1 cellular context compared by ENCODE assay signal in genomic region chr5:54524704-54525103, GRCh38.
TF ChIP-seq lines count a peak whose summit lies in the region.

No MANE protein-coding gene starts in this region.

TF ChIP-seq in H1, 55 proteins besides CTCF, POLR2A, EP300 and RAD21:
- TF ChIP-seq, protein P1, sequence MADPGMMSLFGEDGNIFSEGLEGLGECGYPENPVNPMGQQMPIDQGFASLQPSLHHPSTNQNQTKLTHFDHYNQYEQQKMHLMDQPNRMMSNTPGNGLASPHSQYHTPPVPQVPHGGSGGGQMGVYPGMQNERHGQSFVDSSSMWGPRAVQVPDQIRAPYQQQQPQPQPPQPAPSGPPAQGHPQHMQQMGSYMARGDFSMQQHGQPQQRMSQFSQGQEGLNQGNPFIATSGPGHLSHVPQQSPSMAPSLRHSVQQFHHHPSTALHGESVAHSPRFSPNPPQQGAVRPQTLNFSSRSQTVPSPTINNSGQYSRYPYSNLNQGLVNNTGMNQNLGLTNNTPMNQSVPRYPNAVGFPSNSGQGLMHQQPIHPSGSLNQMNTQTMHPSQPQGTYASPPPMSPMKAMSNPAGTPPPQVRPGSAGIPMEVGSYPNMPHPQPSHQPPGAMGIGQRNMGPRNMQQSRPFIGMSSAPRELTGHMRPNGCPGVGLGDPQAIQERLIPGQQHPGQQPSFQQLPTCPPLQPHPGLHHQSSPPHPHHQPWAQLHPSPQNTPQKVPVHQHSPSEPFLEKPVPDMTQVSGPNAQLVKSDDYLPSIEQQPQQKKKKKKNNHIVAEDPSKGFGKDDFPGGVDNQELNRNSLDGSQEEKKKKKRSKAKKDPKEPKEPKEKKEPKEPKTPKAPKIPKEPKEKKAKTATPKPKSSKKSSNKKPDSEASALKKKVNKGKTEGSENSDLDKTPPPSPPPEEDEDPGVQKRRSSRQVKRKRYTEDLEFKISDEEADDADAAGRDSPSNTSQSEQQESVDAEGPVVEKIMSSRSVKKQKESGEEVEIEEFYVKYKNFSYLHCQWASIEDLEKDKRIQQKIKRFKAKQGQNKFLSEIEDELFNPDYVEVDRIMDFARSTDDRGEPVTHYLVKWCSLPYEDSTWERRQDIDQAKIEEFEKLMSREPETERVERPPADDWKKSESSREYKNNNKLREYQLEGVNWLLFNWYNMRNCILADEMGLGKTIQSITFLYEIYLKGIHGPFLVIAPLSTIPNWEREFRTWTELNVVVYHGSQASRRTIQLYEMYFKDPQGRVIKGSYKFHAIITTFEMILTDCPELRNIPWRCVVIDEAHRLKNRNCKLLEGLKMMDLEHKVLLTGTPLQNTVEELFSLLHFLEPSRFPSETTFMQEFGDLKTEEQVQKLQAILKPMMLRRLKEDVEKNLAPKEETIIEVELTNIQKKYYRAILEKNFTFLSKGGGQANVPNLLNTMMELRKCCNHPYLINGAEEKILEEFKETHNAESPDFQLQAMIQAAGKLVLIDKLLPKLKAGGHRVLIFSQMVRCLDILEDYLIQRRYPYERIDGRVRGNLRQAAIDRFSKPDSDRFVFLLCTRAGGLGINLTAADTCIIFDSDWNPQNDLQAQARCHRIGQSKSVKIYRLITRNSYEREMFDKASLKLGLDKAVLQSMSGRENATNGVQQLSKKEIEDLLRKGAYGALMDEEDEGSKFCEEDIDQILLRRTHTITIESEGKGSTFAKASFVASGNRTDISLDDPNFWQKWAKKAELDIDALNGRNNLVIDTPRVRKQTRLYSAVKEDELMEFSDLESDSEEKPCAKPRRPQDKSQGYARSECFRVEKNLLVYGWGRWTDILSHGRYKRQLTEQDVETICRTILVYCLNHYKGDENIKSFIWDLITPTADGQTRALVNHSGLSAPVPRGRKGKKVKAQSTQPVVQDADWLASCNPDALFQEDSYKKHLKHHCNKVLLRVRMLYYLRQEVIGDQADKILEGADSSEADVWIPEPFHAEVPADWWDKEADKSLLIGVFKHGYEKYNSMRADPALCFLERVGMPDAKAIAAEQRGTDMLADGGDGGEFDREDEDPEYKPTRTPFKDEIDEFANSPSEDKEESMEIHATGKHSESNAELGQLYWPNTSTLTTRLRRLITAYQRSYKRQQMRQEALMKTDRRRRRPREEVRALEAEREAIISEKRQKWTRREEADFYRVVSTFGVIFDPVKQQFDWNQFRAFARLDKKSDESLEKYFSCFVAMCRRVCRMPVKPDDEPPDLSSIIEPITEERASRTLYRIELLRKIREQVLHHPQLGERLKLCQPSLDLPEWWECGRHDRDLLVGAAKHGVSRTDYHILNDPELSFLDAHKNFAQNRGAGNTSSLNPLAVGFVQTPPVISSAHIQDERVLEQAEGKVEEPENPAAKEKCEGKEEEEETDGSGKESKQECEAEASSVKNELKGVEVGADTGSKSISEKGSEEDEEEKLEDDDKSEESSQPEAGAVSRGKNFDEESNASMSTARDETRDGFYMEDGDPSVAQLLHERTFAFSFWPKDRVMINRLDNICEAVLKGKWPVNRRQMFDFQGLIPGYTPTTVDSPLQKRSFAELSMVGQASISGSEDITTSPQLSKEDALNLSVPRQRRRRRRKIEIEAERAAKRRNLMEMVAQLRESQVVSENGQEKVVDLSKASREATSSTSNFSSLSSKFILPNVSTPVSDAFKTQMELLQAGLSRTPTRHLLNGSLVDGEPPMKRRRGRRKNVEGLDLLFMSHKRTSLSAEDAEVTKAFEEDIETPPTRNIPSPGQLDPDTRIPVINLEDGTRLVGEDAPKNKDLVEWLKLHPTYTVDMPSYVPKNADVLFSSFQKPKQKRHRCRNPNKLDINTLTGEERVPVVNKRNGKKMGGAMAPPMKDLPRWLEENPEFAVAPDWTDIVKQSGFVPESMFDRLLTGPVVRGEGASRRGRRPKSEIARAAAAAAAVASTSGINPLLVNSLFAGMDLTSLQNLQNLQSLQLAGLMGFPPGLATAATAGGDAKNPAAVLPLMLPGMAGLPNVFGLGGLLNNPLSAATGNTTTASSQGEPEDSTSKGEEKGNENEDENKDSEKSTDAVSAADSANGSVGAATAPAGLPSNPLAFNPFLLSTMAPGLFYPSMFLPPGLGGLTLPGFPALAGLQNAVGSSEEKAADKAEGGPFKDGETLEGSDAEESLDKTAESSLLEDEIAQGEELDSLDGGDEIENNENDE (IDR thresholded peaks at IDR 0.05; ENCODE audit: insufficient replicate concordance, low read length), result no peak
- TF ChIP-seq CEBPB (IDR thresholded peaks at IDR 0.05; ENCODE audit: low read depth, low read length) (no peak), ZNF274 (IDR thresholded peaks at IDR 0.05; ENCODE audit: borderline replicate concordance, extremely low read depth, low read length) (no peak), KDM4A (IDR thresholded peaks at IDR 0.05; ENCODE audit: low read depth, low read length, severe bottlenecking) (no peak), SIN3A (conservative IDR thresholded peaks at IDR 0.05 in 1 of 2, IDR thresholded peaks at IDR 0.05 in 1 of 2; ENCODE audit: low read depth in 1 of 2, low read length in 2 of 2) (no peak), EGR1 (IDR thresholded peaks at IDR 0.05; ENCODE audit: borderline replicate concordance, low read depth, low read length) (no peak), EZH2 (IDR thresholded peaks at IDR 0.05; ENCODE audit: low read depth, low read length, severe bottlenecking) (no peak), RBBP5 (IDR thresholded peaks at IDR 0.05; ENCODE audit: borderline replicate concordance, low read depth, low read length) (no peak)
